ENCODE assay signal across 19 cellular contexts in genomic region chrX:135389717-135390116, GRCh38. TPM values are rescaled to one million over a fixed set of nuclear protein-coding genes. Genes with fewer than 3 reads are reported as not detected.
A peak's percentile ranks its signal among the peaks of the same experiment; 100 is the strongest.
DNase-seq lines count a peak whose midpoint lies in the region; ATAC-seq, FAIRE-seq and TF ChIP-seq lines count a peak whose summit lies in the region.
"Had no signal": no experiment of that assay in that cellular context is flagged by ENCODE, and none has a peak within 500 bp of the region (broad histone marks: within the 10 kb centered on the region; RNA-seq: fewer than 3 reads in every experiment).

No MANE protein-coding gene starts in this region.

- no peaks in the 10 kb centered on the region for H3K27me3 ChIP-seq in HepG2 (ENCODE audit: control insufficient read depth in 1 of 2, insufficient read depth in 2 of 2, low read length in 2 of 2)

- no peaks in the 10 kb centered on the region for H3K4me1 Mint-ChIP-seq in chondrocyte (ENCODE audit: low read depth)
- H3K4me1 Mint-ChIP-seq: endodermal cell; stimulated activated naive B cell treated with anti-CD40 and anti-IgM and Interleukin-4, amounts not matched to agents 10 μg/mL and 1 μg/mL and 100 μg/mL, for 72 hours had no signal

- H3K9me3 Mint-ChIP-seq in chondrocyte (ENCODE audit: low read depth): peaks cover 6% of the 10 kb centered on the region

- ATAC-seq in HepG2 (no peak), GM19023 (IDR thresholded peaks at IDR 0.05; ENCODE audit: unreplicated experiment) (no peak)
- ATAC-seq: right cardiac atrium; stimulated activated naive B cell treated with anti-CD40 and anti-IgM and Interleukin-4, amounts not matched to agents 10 μg/mL and 1 μg/mL and 100 μg/mL, for 72 hours had no signal

- CTCF ChIA-PET in HepG2 (lab: Yijun Ruan, JAX; ENCODE audit: low intra/inter-chr PET ratio, low total read pairs): no interaction called here

- no peaks in the 10 kb centered on the region for H3K4me1 ChIP-seq in HepG2 (ENCODE audit: insufficient read depth, low read length)

- no peak overlapping the region for H3K27ac ChIP-seq in HepG2 (ENCODE audit: extremely low read length, insufficient read depth, low read length)
- H3K27ac ChIP-seq: C4-2B, HL-60 had no signal

- DNase-seq in ELF-1 (ENCODE audit: low read depth, low spot score): peak; percentile 40
- DNase-seq in LoVo (ENCODE audit: low spot score): peak; percentile 43
- peak; percentile 1 to 51 for DNase-seq in T47D (ENCODE audit: low read depth in 1 of 2, low spot score in 1 of 2)
- peak; percentile 51 for DNase-seq in HepG2 (ENCODE audit: low spot score)
- DNase-seq in chondrocyte (ENCODE audit: low spot score): no peak
- DNase-seq in stimulated activated CD4-positive, alpha-beta T cell treated with anti-CD3 and anti-CD28 coated beads, Interleukin-4, amount 100 ng/mL, for 4 hours: no peak
- DNase-seq in A172 (ENCODE audit: low spot score): no peak
- DNase-seq: activated CD4-positive, alpha-beta T cell treated with anti-CD3 and anti-CD28 coated beads, Interleukin-2, amount 50 U/mL, for 1 hour; endodermal cell; HCEC 1CT; MV-4-11; NCI-H2171; right cardiac atrium; stimulated activated naive B cell treated with anti-CD40 and anti-IgM and Interleukin-4, amounts not matched to agents 10 μg/mL and 1 μg/mL and 100 μg/mL, for 72 hours; T-helper 1 cell had no signal

- H4K20me1 ChIP-seq in HepG2 (ENCODE audit: insufficient read depth, low read length): no peaks in the 10 kb centered on the region

- H3K36me3 ChIP-seq in HepG2 (replicated peaks in 1 of 2; ENCODE audit: control insufficient read depth in 1 of 2, insufficient read depth in 2 of 2, low read length in 2 of 2): no peaks in the 10 kb centered on the region

- intact Hi-C loops in HepG2 (cut with micrococcal nuclease; ENCODE audit: unreplicated experiment): no loop called here

- no peak overlapping the region for H3K4me2 ChIP-seq in HepG2 (ENCODE audit: low read depth, low read length)

- no TSS peak for BruUV-seq in HepG2 (replicated peaks; lab: Mats Ljungman, UMichigan)

- TF ChIP-seq CTCF in HepG2 (CRISPR knock-in tag; IDR thresholded peaks at IDR 0.05) (no peak), chondrocyte (IDR thresholded peaks at IDR 0.05) (no peak)

- no peak for TF ChIP-seq RAD21 in HepG2 (CRISPR knock-in tag; IDR thresholded peaks at IDR 0.05)

- H3K27ac Mint-ChIP-seq in chondrocyte (ENCODE audit: unreplicated experiment): no peak overlapping the region
- H3K27ac Mint-ChIP-seq: endodermal cell; stimulated activated naive B cell treated with anti-CD40 and anti-IgM and Interleukin-4, amounts not matched to agents 10 μg/mL and 1 μg/mL and 100 μg/mL, for 72 hours had no signal

- no peak for TF ChIP-seq POLR2A in HepG2 (IDR thresholded peaks at IDR 0.05; ENCODE audit: insufficient read depth in 1 of 2, low read depth in 2 of 2, low read length in 2 of 2)

- 6% methylated on average over 2 of the region's 2 CpGs for WGBS in HepG2 (ENCODE audit: low lambda C conversion rate)

- no peaks in the 10 kb centered on the region for H3K36me3 Mint-ChIP-seq in chondrocyte (ENCODE audit: low read depth)
- H3K36me3 Mint-ChIP-seq: stimulated activated naive B cell treated with anti-CD40 and anti-IgM and Interleukin-4, amounts not matched to agents 10 μg/mL and 1 μg/mL and 100 μg/mL, for 72 hours had no signal

- H2AFZ ChIP-seq in HepG2 (ENCODE audit: low read length): no peak overlapping the region

- no peak overlapping the region for H3K4me3 Mint-ChIP-seq in chondrocyte (ENCODE audit: unreplicated experiment)
- H3K4me3 Mint-ChIP-seq: endodermal cell; stimulated activated naive B cell treated with anti-CD40 and anti-IgM and Interleukin-4, amounts not matched to agents 10 μg/mL and 1 μg/mL and 100 μg/mL, for 72 hours had no signal

- H3K9me3 ChIP-seq in HepG2 (ENCODE audit: low read length): no peaks in the 10 kb centered on the region

- no peak for TF ChIP-seq EP300 in HepG2 (IDR thresholded peaks at IDR 0.05; ENCODE audit: low read depth in 2 of 2, low read length in 2 of 2)
- TF ChIP-seq EP300 in HepG2 (CRISPR knock-in tag; IDR thresholded peaks at IDR 0.05; ENCODE audit: borderline replicate concordance): no peak

- H3K27me3 Mint-ChIP-seq in chondrocyte (ENCODE audit: low read depth): no peaks in the 10 kb centered on the region

- no peak for FAIRE-seq in HepG2 (lab: Jason Lieb, UNC)
- FAIRE-seq: G401.6 had no signal

- in situ Hi-C loops in T47D (cut with HindIII; ENCODE audit: low pct_unique_long_range_greater_than_20kb, low sequenced_read_pairs): no loop called here
- in situ Hi-C loops in HepG2 (cut with HindIII; ENCODE audit: extremely low pct_ligation_motif_present, low pct_unique_long_range_greater_than_20kb): no loop called here

- POLR2A ChIA-PET in HepG2 (lab: Yijun Ruan, JAX): no interaction called here

- no peak overlapping the region for H3K4me3 ChIP-seq in HepG2 (replicated peaks in 1 of 3; ENCODE audit: insufficient read depth in 1 of 3, low read depth in 2 of 3, low read length in 3 of 3)

- no peak overlapping the region for H3K9ac ChIP-seq in HepG2 (ENCODE audit: insufficient read depth, low read depth, low read length)

- no peaks in the 10 kb centered on the region for H3K79me2 ChIP-seq in HepG2 (ENCODE audit: insufficient read depth, low read length)

RNA-seq across cellular contexts. Expression of gene SMIM10L2A, which starts 32.0 kb away (rescaled TPM):
- total RNA-seq in HepG2 (2016; rRNA removed; fragmentation: Illumina TruSeq; extraction: Trizol) (not detected in 2 replicates), chondrocyte (0.27 to 0.62 TPM (median 0.40 TPM) in 3 replicates)
- not detected in 2 replicates for total RNA-seq in HepG2 (2016; cell fraction: cytosol; rRNA removed; fragmentation: Illumina TruSeq; extraction: Trizol; ENCODE audit: low read depth)
- total RNA-seq in HepG2 (2016; cell fraction: insoluble cytoplasmic fraction; rRNA removed; fragmentation: Illumina TruSeq; extraction: Trizol): not detected in 2 replicates
- total RNA-seq in HepG2 (2016; cell fraction: membrane; rRNA removed; fragmentation: Illumina TruSeq; extraction: Trizol): not detected in 2 replicates
- total RNA-seq in HepG2 (2016; cell fraction: nucleus; rRNA removed; fragmentation: Illumina TruSeq; extraction: Trizol): not detected in 2 replicates
- polyA plus RNA-seq in HepG2 (2011; rRNA removed): not detected in 2 replicates
- polyA plus RNA-seq in HepG2 (2011; cell fraction: cytosol; rRNA removed): not detected in 2 replicates
- polyA plus RNA-seq in HepG2 (2011; cell fraction: nucleus; rRNA removed): not detected in 2 replicates
- not detected in 2 replicates for polyA plus RNA-seq in HepG2 (2012)
- polyA plus RNA-seq in HepG2 (2016; cell fraction: cytosol; fragmentation: Illumina TruSeq; extraction: Trizol; ENCODE audit: low read depth): not detected in 2 replicates
- polyA plus RNA-seq in HepG2 (2016; cell fraction: insoluble cytoplasmic fraction; fragmentation: Illumina TruSeq; extraction: Trizol; ENCODE audit: low read depth): not detected in 2 replicates
- polyA plus RNA-seq in HepG2 (2016; cell fraction: membrane; fragmentation: Illumina TruSeq; extraction: Trizol; ENCODE audit: low read depth): not detected in 2 replicates
- not detected in 2 replicates for polyA plus RNA-seq in HepG2 (2016; cell fraction: nucleus; fragmentation: Illumina TruSeq; extraction: Trizol; ENCODE audit: insufficient read depth, low read depth)
- 0.02 TPM in 1 of 2 replicates, not detected in the other for polyA minus RNA-seq in HepG2 (2011; rRNA and poly(A)+ RNA removed; ENCODE audit: low replicate concordance)
- polyA minus RNA-seq in HepG2 (2011; cell fraction: cytosol; rRNA and poly(A)+ RNA removed): not detected in 2 replicates
- not detected in 2 replicates for polyA minus RNA-seq in HepG2 (2011; cell fraction: nucleus; rRNA and poly(A)+ RNA removed)
- total RNA-seq in A172 (2014; rRNA removed; shearing (Covaris generic)): 0.29 TPM in 1 of 2 replicates, not detected in the other

RNA-seq across cellular contexts. Expression of gene ZNF449, which starts 45.1 kb away (rescaled TPM):
- total RNA-seq in HepG2 (2016; rRNA removed; fragmentation: Illumina TruSeq; extraction: Trizol): 3.0 and 3.4 TPM in 2 replicates
- 0.35 and 0.61 TPM in 2 replicates for total RNA-seq in HepG2 (2016; cell fraction: cytosol; rRNA removed; fragmentation: Illumina TruSeq; extraction: Trizol; ENCODE audit: low read depth)
- total RNA-seq in HepG2 (2016; cell fraction: insoluble cytoplasmic fraction; rRNA removed; fragmentation: Illumina TruSeq; extraction: Trizol): 3.2 and 3.5 TPM in 2 replicates
- 1.2 and 1.4 TPM in 2 replicates for total RNA-seq in HepG2 (2016; cell fraction: membrane; rRNA removed; fragmentation: Illumina TruSeq; extraction: Trizol)
- total RNA-seq in HepG2 (2016; cell fraction: nucleus; rRNA removed; fragmentation: Illumina TruSeq; extraction: Trizol): 5.3 and 6.5 TPM in 2 replicates
- 3.5 and 3.9 TPM in 2 replicates for polyA plus RNA-seq in HepG2 (2011; rRNA removed)
- 0.54 and 0.94 TPM in 2 replicates for polyA plus RNA-seq in HepG2 (2011; cell fraction: cytosol; rRNA removed)
- 5.9 and 10.9 TPM in 2 replicates for polyA plus RNA-seq in HepG2 (2011; cell fraction: nucleus; rRNA removed)
- polyA plus RNA-seq in HepG2 (2012): 2.7 and 2.9 TPM in 2 replicates
- 0.07 TPM in 2 replicates for polyA plus RNA-seq in HepG2 (2016; cell fraction: cytosol; fragmentation: Illumina TruSeq; extraction: Trizol; ENCODE audit: low read depth)
- polyA plus RNA-seq in HepG2 (2016; cell fraction: insoluble cytoplasmic fraction; fragmentation: Illumina TruSeq; extraction: Trizol; ENCODE audit: low read depth): 2.2 and 2.4 TPM in 2 replicates
- polyA plus RNA-seq in HepG2 (2016; cell fraction: membrane; fragmentation: Illumina TruSeq; extraction: Trizol; ENCODE audit: low read depth): 0.30 and 0.45 TPM in 2 replicates
- 7.3 and 7.5 TPM in 2 replicates for polyA plus RNA-seq in HepG2 (2016; cell fraction: nucleus; fragmentation: Illumina TruSeq; extraction: Trizol; ENCODE audit: insufficient read depth, low read depth)
- 0.82 and 0.84 TPM in 2 replicates for polyA minus RNA-seq in HepG2 (2011; rRNA and poly(A)+ RNA removed; ENCODE audit: low replicate concordance)
- polyA minus RNA-seq in HepG2 (2011; cell fraction: cytosol; rRNA and poly(A)+ RNA removed): 0.99 and 1.3 TPM in 2 replicates
- polyA minus RNA-seq in HepG2 (2011; cell fraction: nucleus; rRNA and poly(A)+ RNA removed): 10.8 and 16.4 TPM in 2 replicates
- total RNA-seq in chondrocyte: 10.6 to 14.8 TPM (median 13.7 TPM) in 3 replicates
- total RNA-seq in A172 (2014; rRNA removed; shearing (Covaris generic)): 3.0 and 3.2 TPM in 2 replicates

RNA-seq across cellular contexts. Expression of gene ZNF75D, which starts 45.8 kb away (rescaled TPM):
- total RNA-seq in HepG2 (2016; rRNA removed; fragmentation: Illumina TruSeq; extraction: Trizol) (6.2 and 6.6 TPM in 2 replicates), chondrocyte (5.9 to 7.4 TPM (median 5.9 TPM) in 3 replicates)
- 0.71 and 0.91 TPM in 2 replicates for total RNA-seq in HepG2 (2016; cell fraction: cytosol; rRNA removed; fragmentation: Illumina TruSeq; extraction: Trizol; ENCODE audit: low read depth)
- 6.1 and 6.9 TPM in 2 replicates for total RNA-seq in HepG2 (2016; cell fraction: insoluble cytoplasmic fraction; rRNA removed; fragmentation: Illumina TruSeq; extraction: Trizol)
- 2.3 and 2.7 TPM in 2 replicates for total RNA-seq in HepG2 (2016; cell fraction: membrane; rRNA removed; fragmentation: Illumina TruSeq; extraction: Trizol)
- total RNA-seq in HepG2 (2016; cell fraction: nucleus; rRNA removed; fragmentation: Illumina TruSeq; extraction: Trizol): 14.1 and 15.5 TPM in 2 replicates
- 5.0 and 5.5 TPM in 2 replicates for polyA plus RNA-seq in HepG2 (2011; rRNA removed)
- 1.7 and 2.5 TPM in 2 replicates for polyA plus RNA-seq in HepG2 (2011; cell fraction: cytosol; rRNA removed)
- polyA plus RNA-seq in HepG2 (2011; cell fraction: nucleus; rRNA removed): 9.3 and 11.7 TPM in 2 replicates
- polyA plus RNA-seq in HepG2 (2012): 3.1 and 3.2 TPM in 2 replicates
- polyA plus RNA-seq in HepG2 (2016; cell fraction: cytosol; fragmentation: Illumina TruSeq; extraction: Trizol; ENCODE audit: low read depth): 0.46 and 0.52 TPM in 2 replicates
- polyA plus RNA-seq in HepG2 (2016; cell fraction: insoluble cytoplasmic fraction; fragmentation: Illumina TruSeq; extraction: Trizol; ENCODE audit: low read depth): 5.0 TPM in 2 replicates
- 0.96 and 1.2 TPM in 2 replicates for polyA plus RNA-seq in HepG2 (2016; cell fraction: membrane; fragmentation: Illumina TruSeq; extraction: Trizol; ENCODE audit: low read depth)
- polyA plus RNA-seq in HepG2 (2016; cell fraction: nucleus; fragmentation: Illumina TruSeq; extraction: Trizol; ENCODE audit: insufficient read depth, low read depth): 15.3 and 18.0 TPM in 2 replicates
- polyA minus RNA-seq in HepG2 (2011; rRNA and poly(A)+ RNA removed; ENCODE audit: low replicate concordance): 5.4 and 7.1 TPM in 2 replicates
- 1.1 and 2.2 TPM in 2 replicates for polyA minus RNA-seq in HepG2 (2011; cell fraction: cytosol; rRNA and poly(A)+ RNA removed)
- 23.6 and 23.9 TPM in 2 replicates for polyA minus RNA-seq in HepG2 (2011; cell fraction: nucleus; rRNA and poly(A)+ RNA removed)
- 1.4 and 3.2 TPM in 2 replicates for total RNA-seq in A172 (2014; rRNA removed; shearing (Covaris generic))

Comparison
In these comparisons a context has a peak if more than half of its experiments do, and no peak if none do; other contexts are left out.
1. DNase-seq: peak in ELF-1 (single experiment), LoVo (single experiment), T47D (2 of 2) and HepG2 (single experiment); none in chondrocyte (single experiment), stimulated activated CD4-positive, alpha-beta T cell treated with anti-CD3 and anti-CD28 coated beads, Interleukin-4, amount 100 ng/mL, for 4 hours (0 of 2) and A172 (single experiment).